ENCODE assay signal across 18 cellular contexts in genomic region chr1:36118805-36119204, GRCh38. TPM values are rescaled to one million over a fixed set of nuclear protein-coding genes. Genes with fewer than 3 reads are reported as not detected.
"Had no signal": no experiment of that assay in that cellular context is flagged by ENCODE, and none has a peak within 500 bp of the region (broad histone marks: within the 10 kb centered on the region; RNA-seq: fewer than 3 reads in every experiment).

No MANE protein-coding gene starts in this region.

- H3K27ac ChIP-seq: psoas muscle, testis had no signal

- FAIRE-seq: urothelium cell line had no signal

- H3K4me3 ChIP-seq: lung, psoas muscle, testis had no signal

- H3K9me3 Mint-ChIP-seq: activated B cell treated with CpG ODN at 0.5 μM for 24 hours; activated CD4-positive, alpha-beta T cell treated with anti-CD3 and anti-CD28 coated beads, Interleukin-2, amount 10 ng/mL, durations not matched to agents 7 days and 5 days; activated naive CD4-positive, alpha-beta T cell treated with anti-CD3 and anti-CD28 coated beads for 36 hours; activated T-helper 17 cell treated with anti-CD3 and anti-CD28 coated beads, Interleukin-2, amount 50 U/mL, for 72 hours; central memory CD8-positive, alpha-beta T cell; effector memory CD8-positive, alpha-beta T cell; naive thymus-derived CD8-positive, alpha-beta T cell had no signal

- H3K27me3 ChIP-seq: testis had no signal

- H3K4me1 ChIP-seq: psoas muscle had no signal

- H3K9me3 ChIP-seq: psoas muscle, testis had no signal

- H3K27ac Mint-ChIP-seq: activated B cell treated with CpG ODN at 0.5 μM for 24 hours; activated CD4-positive, alpha-beta T cell treated with anti-CD3 and anti-CD28 coated beads, Interleukin-2, amount 10 ng/mL, durations not matched to agents 7 days and 5 days; activated naive CD4-positive, alpha-beta T cell treated with anti-CD3 and anti-CD28 coated beads for 36 hours; activated T-helper 17 cell treated with anti-CD3 and anti-CD28 coated beads, Interleukin-2, amount 50 U/mL, for 72 hours; effector memory CD8-positive, alpha-beta T cell; T-helper 17 cell had no signal

- H3K4me3 Mint-ChIP-seq: activated B cell treated with CpG ODN at 0.5 μM for 24 hours; activated CD4-positive, alpha-beta T cell treated with anti-CD3 and anti-CD28 coated beads, Interleukin-2, amount 10 ng/mL, durations not matched to agents 7 days and 5 days; activated naive CD4-positive, alpha-beta T cell treated with anti-CD3 and anti-CD28 coated beads for 36 hours; activated T-helper 17 cell treated with anti-CD3 and anti-CD28 coated beads, Interleukin-2, amount 50 U/mL, for 72 hours; central memory CD8-positive, alpha-beta T cell; effector memory CD8-positive, alpha-beta T cell; naive thymus-derived CD8-positive, alpha-beta T cell; T-helper 17 cell had no signal

- DNase-seq: activated B cell treated with CpG ODN at 0.5 μM for 24 hours; activated CD4-positive, alpha-beta T cell treated with anti-CD3 and anti-CD28 coated beads, Interleukin-2, amount 10 ng/mL, durations not matched to agents 7 days and 5 days; activated CD8-positive, alpha-beta memory T cell treated with anti-CD3 and anti-CD28 coated beads for 24 hours; activated naive CD4-positive, alpha-beta T cell treated with anti-CD3 and anti-CD28 coated beads for 36 hours; effector memory CD8-positive, alpha-beta T cell; erythroblast; left colon; naive thymus-derived CD8-positive, alpha-beta T cell; psoas muscle; stimulated activated CD4-positive, alpha-beta T cell treated with anti-CD3 and anti-CD28 coated beads, Interleukin-4, amount 100 ng/mL, for 1 hour; stimulated activated CD8-positive, alpha-beta memory T cell treated with anti-CD3 and anti-CD28 coated beads, Interleukin-4, amount 100 ng/mL, for 48 hours; stimulated activated naive CD8-positive, alpha-beta T cell treated with anti-CD3 and anti-CD28 coated beads, Interleukin-15, Interleukin-2, amounts not matched to agents 100 U/mL and 50 U/mL, for 24 hours; T-helper 17 cell; testis had no signal

- H3K36me3 Mint-ChIP-seq: naive thymus-derived CD8-positive, alpha-beta T cell had no signal

RNA-seq across cellular contexts. Expression of gene COL8A2, which starts 6.2 kb away (rescaled TPM):
- total RNA-seq: activated CD4-positive, alpha-beta T cell treated with anti-CD3 and anti-CD28 coated beads, Interleukin-2, amount 10 ng/mL, durations not matched to agents 7 days and 5 days had no signal

RNA-seq across cellular contexts. Expression of gene TEKT2, which starts 34.9 kb away (rescaled TPM):
- total RNA-seq: activated B cell treated with CpG ODN at 0.5 μM for 24 hours; activated CD4-positive, alpha-beta T cell treated with anti-CD3 and anti-CD28 coated beads, Interleukin-2, amount 10 ng/mL, durations not matched to agents 7 days and 5 days; activated naive CD4-positive, alpha-beta T cell treated with anti-CD3 and anti-CD28 coated beads for 36 hours; left colon; naive thymus-derived CD8-positive, alpha-beta T cell; psoas muscle had no signal
- polyA plus RNA-seq: naive thymus-derived CD8-positive, alpha-beta T cell had no signal
